Comparison of ENCODE assay signal across 27 cellular contexts in the genomic region with DNA sequence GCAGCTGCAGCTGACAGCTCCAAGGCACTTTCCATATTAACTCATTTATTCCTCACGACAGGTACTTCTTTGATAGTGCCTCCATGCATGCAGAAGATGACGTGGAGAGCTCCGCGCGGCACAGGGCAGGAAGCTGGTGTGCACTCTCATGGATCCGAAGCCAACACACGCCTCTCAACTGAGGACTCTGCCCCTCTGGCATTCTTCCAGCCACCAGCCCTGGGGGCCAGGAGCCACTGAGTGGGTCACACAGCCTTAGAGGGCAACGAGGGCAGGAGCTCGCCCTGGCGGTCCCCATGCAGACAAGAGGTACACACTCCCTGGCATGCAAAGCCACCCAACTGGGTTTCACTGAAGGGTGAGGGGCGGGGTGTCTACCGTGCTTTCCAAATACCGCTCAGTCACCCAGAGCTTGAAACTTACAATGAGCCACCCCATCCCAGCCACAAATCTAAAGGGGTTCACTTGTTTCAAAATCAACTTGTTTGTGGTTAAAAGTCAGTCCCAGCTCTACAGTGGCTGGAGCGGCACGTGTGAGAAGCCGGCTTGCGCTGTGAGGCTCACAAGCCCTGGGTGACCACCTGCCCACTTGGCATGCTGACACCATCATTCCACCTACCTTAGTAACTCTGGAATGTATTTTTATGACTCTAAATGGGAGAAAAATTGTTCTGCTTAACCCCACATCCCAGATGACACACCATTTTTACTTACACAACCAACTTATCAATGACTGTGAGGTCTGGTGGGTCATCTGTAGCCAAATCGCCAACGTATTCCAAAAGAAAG. TPM values are rescaled to one million over a fixed set of nuclear protein-coding genes. Genes with fewer than 3 reads are reported as not detected.
A peak's percentile ranks its signal among the peaks of the same experiment; 100 is the strongest.
DNase-seq lines count a peak whose midpoint lies in the region; TF ChIP-seq lines count a peak whose summit lies in the region.
"Had no signal": no experiment of that assay in that cellular context is flagged by ENCODE, and none has a peak within 500 bp of the region (broad histone marks: within the 10 kb centered on the region; RNA-seq: fewer than 3 reads in every experiment).

No MANE protein-coding gene starts in this region.

- H3K27ac ChIP-seq in breast epithelium: peak overlapping the region; percentile 22 to 54
- no peak overlapping the region for H3K27ac ChIP-seq in effector memory CD4-positive, alpha-beta T cell (ENCODE audit: insufficient read depth, low read length, poor library complexity, severe bottlenecking)
- H3K27ac ChIP-seq: BLaER1, epithelial cell of prostate, psoas muscle, thoracic aorta, vagina had no signal

- H3K27me3 Mint-ChIP-seq in MCF 10A (ENCODE audit: insufficient read depth, unreplicated experiment) (no peaks in the 10 kb centered on the region), IgD-negative memory B cell (no peaks in the 10 kb centered on the region), chondrocyte (ENCODE audit: low read depth) (no peaks in the 10 kb centered on the region)
- H3K27me3 Mint-ChIP-seq: activated CD4-positive, alpha-beta T cell treated with anti-CD3 and anti-CD28 coated beads, Interleukin-2, amount 10 ng/mL, durations not matched to agents 7 days and 5 days; memory B cell; stimulated activated memory B cell treated with anti-CD40 and anti-IgM and Interleukin-4, amounts not matched to agents 10 μg/mL and 1 μg/mL and 100 μg/mL, for 72 hours had no signal

- no peaks in the 10 kb centered on the region for H3K9me3 Mint-ChIP-seq in MCF 10A (ENCODE audit: unreplicated experiment)
- no peaks in the 10 kb centered on the region for H3K9me3 Mint-ChIP-seq in IgD-negative memory B cell
- H3K9me3 Mint-ChIP-seq in chondrocyte (ENCODE audit: low read depth): no peaks in the 10 kb centered on the region
- H3K9me3 Mint-ChIP-seq: activated CD4-positive, alpha-beta T cell treated with anti-CD3 and anti-CD28 coated beads, Interleukin-2, amount 10 ng/mL, durations not matched to agents 7 days and 5 days; memory B cell; stimulated activated memory B cell treated with anti-CD40 and anti-IgM and Interleukin-4, amounts not matched to agents 10 μg/mL and 1 μg/mL and 100 μg/mL, for 72 hours had no signal

- intact Hi-C loops in breast epithelium (cut with DNase I; ENCODE audit: low total_unique reads): no loop called here
- intact Hi-C loops in MCF 10A (cut with micrococcal nuclease): no loop called here

- POLR2A ChIA-PET in MCF 10A (lab: Yijun Ruan, JAX): interaction anchor here (3.2 to 5.2 kb wide), 2 partner anchors 10 to 16 kb away, joined by 36 to 43 read pairs; partner anchors contain the start of genes GRK4 and NOP14

- H3K4me3 Mint-ChIP-seq in MCF 10A (ENCODE audit: unreplicated experiment): no peak overlapping the region
- H3K4me3 Mint-ChIP-seq in IgD-negative memory B cell: no peak overlapping the region
- no peak overlapping the region for H3K4me3 Mint-ChIP-seq in chondrocyte (ENCODE audit: unreplicated experiment)
- H3K4me3 Mint-ChIP-seq: activated CD4-positive, alpha-beta T cell treated with anti-CD3 and anti-CD28 coated beads, Interleukin-2, amount 10 ng/mL, durations not matched to agents 7 days and 5 days; memory B cell; stimulated activated memory B cell treated with anti-CD40 and anti-IgM and Interleukin-4, amounts not matched to agents 10 μg/mL and 1 μg/mL and 100 μg/mL, for 72 hours had no signal

- H3K4me3 ChIP-seq in breast epithelium: no peak overlapping the region
- H3K4me3 ChIP-seq in fibroblast of mammary gland (ENCODE audit: control insufficient read depth, low read depth, low read length): no peak overlapping the region
- no peak overlapping the region for H3K4me3 ChIP-seq in effector memory CD4-positive, alpha-beta T cell (ENCODE audit: insufficient read depth, low read depth, low read length, poor library complexity, severe bottlenecking)
- H3K4me3 ChIP-seq: BLaER1, dorsolateral prefrontal cortex, HAP-1, psoas muscle, smooth muscle cell, thoracic aorta, vagina had no signal

- peaks cover 7% of the 10 kb centered on the region for H3K36me3 ChIP-seq in breast epithelium
- H3K36me3 ChIP-seq in effector memory CD4-positive, alpha-beta T cell (ENCODE audit: control insufficient read depth, insufficient read depth, low read length): peaks cover 87% of the 10 kb centered on the region

- H3K36me3 Mint-ChIP-seq in MCF 10A (ENCODE audit: insufficient read depth, unreplicated experiment) (peaks cover 95% of the 10 kb centered on the region), IgD-negative memory B cell (peaks cover 7% of the 10 kb centered on the region), chondrocyte (ENCODE audit: low read depth) (peaks cover 45% of the 10 kb centered on the region)

- no TSS peak for BruUV-seq in MCF 10A (replicated peaks; lab: Mats Ljungman, UMichigan)

- H3K9me3 ChIP-seq in breast epithelium: no peaks in the 10 kb centered on the region
- H3K9me3 ChIP-seq in effector memory CD4-positive, alpha-beta T cell (ENCODE audit: control insufficient read depth, low read length): no peaks in the 10 kb centered on the region
- H3K9me3 ChIP-seq: BLaER1, HAP-1, psoas muscle, thoracic aorta, vagina had no signal

- no peak for TF ChIP-seq POLR2A in breast epithelium (IDR thresholded peaks at IDR 0.05)

- no peaks in the 10 kb centered on the region for H3K27me3 ChIP-seq in breast epithelium
- no peaks in the 10 kb centered on the region for H3K27me3 ChIP-seq in effector memory CD4-positive, alpha-beta T cell (replicated peaks; ENCODE audit: control insufficient read depth, insufficient read depth, low read length, poor library complexity, severe bottlenecking)
- H3K27me3 ChIP-seq: BLaER1, dorsolateral prefrontal cortex, vagina had no signal

- TF ChIP-seq CTCF in breast epithelium (IDR thresholded peaks at IDR 0.05) (no peak), MCF 10A (IDR thresholded peaks at IDR 0.05; ENCODE audit: unreplicated experiment) (no peak), fibroblast of mammary gland (conservative IDR thresholded peaks at IDR 0.05; ENCODE audit: control insufficient read depth, insufficient read depth, low read depth, low read length) (no peak), chondrocyte (IDR thresholded peaks at IDR 0.05) (no peak)

- peak in 1 of 2 donors; percentile 43 for DNase-seq in breast epithelium (ENCODE audit: low spot score in 2 of 2)
- no peak for DNase-seq in MCF 10A (ENCODE audit: unreplicated experiment)
- peak; percentile 27 for DNase-seq in fibroblast of mammary gland (ENCODE audit: low read depth)
- peak; percentile 23 for DNase-seq in stimulated activated CD8-positive, alpha-beta memory T cell treated with anti-CD3 and anti-CD28 coated beads, Interleukin-4, amount 100 ng/mL, for 48 hours
- DNase-seq in effector memory CD4-positive, alpha-beta T cell: no peak
- DNase-seq in chondrocyte (ENCODE audit: low spot score): no peak
- DNase-seq in EL: no peak
- DNase-seq: activated CD4-positive, alpha-beta T cell treated with anti-CD3 and anti-CD28 coated beads, Interleukin-2, amount 10 ng/mL, durations not matched to agents 7 days and 5 days; activated gamma-delta T cell treated with Interleukin-2 at 50 U/mL for 16 hours; aorta; COR-L47; DND-41; kidney glomerular epithelial cell; NCI-H1105; NCI-H2029; NCI-H226; psoas muscle had no signal

- no peaks in the 10 kb centered on the region for H3K4me1 ChIP-seq in breast epithelium
- no peaks in the 10 kb centered on the region for H3K4me1 ChIP-seq in effector memory CD4-positive, alpha-beta T cell (ENCODE audit: control insufficient read depth, insufficient read depth, low read length, poor library complexity, severe bottlenecking)
- H3K4me1 ChIP-seq: HAP-1, psoas muscle, vagina had no signal

- CTCF ChIA-PET in MCF 10A (lab: Yijun Ruan, JAX): interaction anchor here (0.6 to 4.2 kb wide), 4 partner anchors 10 to 183 kb away, joined by 3 to 30 read pairs (median 3); partner anchors contain the start of gene GRK4

- H3K4me1 Mint-ChIP-seq in MCF 10A (ENCODE audit: insufficient read depth, unreplicated experiment) (peaks cover 10% of the 10 kb centered on the region), IgD-negative memory B cell (no peaks in the 10 kb centered on the region), chondrocyte (ENCODE audit: low read depth) (no peaks in the 10 kb centered on the region)

- H3K27ac Mint-ChIP-seq in MCF 10A (ENCODE audit: low read depth, unreplicated experiment) (no peak overlapping the region), IgD-negative memory B cell (peak overlapping the region in 2 of 3 donors; percentile 21 to 43), chondrocyte (ENCODE audit: unreplicated experiment) (no peak overlapping the region)
- H3K27ac Mint-ChIP-seq: stimulated activated memory B cell treated with anti-CD40 and anti-IgM and Interleukin-4, amounts not matched to agents 10 μg/mL and 1 μg/mL and 100 μg/mL, for 72 hours had no signal

RNA-seq across cellular contexts. Expression of gene NOP14, which starts 16.2 kb away (rescaled TPM):
- total RNA-seq in breast epithelium (10 to 100 TPM; 21.2 to 33.1 (median 23.4) TPM), MCF 10A (2022) (44.0 and 65.6 TPM in 2 replicates), chondrocyte (22.2 to 23.9 TPM (median 22.7 TPM) in 3 replicates)
- 18.9 TPM for polyA plus RNA-seq in IgD-negative memory B cell

RNA-seq across cellular contexts. Expression of gene GRK4, which starts 16.4 kb away (rescaled TPM):
- total RNA-seq in breast epithelium: 1 to 10 TPM; 3.8 to 6.9 (median 5.8) TPM
- 4.5 and 5.9 TPM in 2 replicates for total RNA-seq in MCF 10A (2022)
- polyA plus RNA-seq in IgD-negative memory B cell: 0.99 TPM
- total RNA-seq in chondrocyte: 12.0 to 13.4 TPM (median 12.8 TPM) in 3 replicates

Comparison
In these comparisons a context has a peak if more than half of its experiments do, and no peak if none do; other contexts are left out.
1. DNase-seq: peak in fibroblast of mammary gland (single experiment) and stimulated activated CD8-positive, alpha-beta memory T cell treated with anti-CD3 and anti-CD28 coated beads, Interleukin-4, amount 100 ng/mL, for 48 hours (single experiment); none in MCF 10A (single experiment), effector memory CD4-positive, alpha-beta T cell (0 of 3), chondrocyte (single experiment) and EL (single experiment).
2. H3K27ac Mint-ChIP-seq: peak in IgD-negative memory B cell (2 of 3); none in MCF 10A (single experiment) and chondrocyte (single experiment).